Comparison of ENCODE assay signal across 14 cellular contexts in the genomic region with DNA sequence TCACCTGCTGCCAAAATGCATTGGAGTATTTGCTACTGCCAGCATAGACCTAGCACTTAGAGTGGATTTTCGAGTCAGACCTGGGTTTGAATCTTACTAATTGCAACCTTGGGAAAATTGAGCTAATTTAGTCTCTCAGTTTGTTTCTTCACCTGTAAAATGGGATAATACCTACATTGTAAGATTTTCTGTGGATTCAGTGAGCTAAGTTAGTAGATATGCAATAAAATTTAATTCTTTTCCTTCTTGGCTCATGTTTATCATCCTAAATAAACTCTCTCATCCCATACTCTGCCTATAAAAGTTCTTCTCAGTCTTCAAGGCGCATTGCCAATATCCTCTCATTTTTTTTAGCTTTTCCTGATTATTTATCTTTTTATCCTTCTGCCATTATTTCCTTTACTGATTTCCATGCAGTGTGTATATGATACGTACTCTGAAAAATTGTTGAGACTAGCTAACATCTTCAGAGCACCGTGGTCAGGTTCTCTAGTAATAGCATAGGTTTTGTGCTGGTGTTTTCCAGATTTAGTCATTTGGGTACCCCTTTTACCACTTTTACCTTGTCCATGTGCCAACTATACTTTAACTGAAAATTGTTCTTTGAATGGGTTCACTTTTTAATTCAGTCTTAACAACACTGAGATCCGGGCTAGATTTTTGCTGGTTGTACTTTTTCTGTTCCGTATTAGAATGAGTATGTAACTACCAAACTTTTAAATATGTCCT. TPM values are rescaled to one million over a fixed set of nuclear protein-coding genes. Genes with fewer than 3 reads are reported as not detected.
A peak's percentile ranks its signal among the peaks of the same experiment; 100 is the strongest.
DNase-seq lines count a peak whose midpoint lies in the region; ATAC-seq, FAIRE-seq and TF ChIP-seq lines count a peak whose summit lies in the region.
"Had no signal": no experiment of that assay in that cellular context is flagged by ENCODE, and none has a peak within 500 bp of the region (broad histone marks: within the 10 kb centered on the region; RNA-seq: fewer than 3 reads in every experiment).

No MANE protein-coding gene starts in this region.

- intact Hi-C loops in left colon (cut with DNase I, micrococcal nuclease) = no loop called here

- no peak overlapping the region for H3K27ac ChIP-seq in coronary artery
- H3K27ac ChIP-seq: heart left ventricle had no signal

- TF ChIP-seq CTCF in coronary artery (IDR thresholded peaks at IDR 0.05) = no peak

- ATAC-seq in GM21381 (IDR thresholded peaks at IDR 0.05; ENCODE audit: unreplicated experiment) (peak; percentile 50), HG03439 (IDR thresholded peaks at IDR 0.05; ENCODE audit: unreplicated experiment) (peak; percentile 53), left colon (peak; percentile 44)
- ATAC-seq: heart left ventricle; naive thymus-derived CD4-positive, alpha-beta T cell; right cardiac atrium had no signal

- peak; percentile 67 for FAIRE-seq in GM18507 (lab: Jason Lieb, UNC)
- FAIRE-seq: bronchial epithelial cell had no signal

- H3K4me3 ChIP-seq in coronary artery = no peak overlapping the region
- H3K4me3 ChIP-seq: heart left ventricle had no signal

- DNase-seq in GM18507 (ENCODE audit: extremely low spot score, insufficient read length, low read depth) = no peak
- DNase-seq in left colon = no peak
- DNase-seq in coronary artery (ENCODE audit: low spot score) = no peak
- DNase-seq in NCI-H1694 (lab: John Stamatoyannopoulos, UW) = no peak
- DNase-seq in stimulated activated CD4-positive, alpha-beta T cell treated with anti-CD3 and anti-CD28 coated beads, Interleukin-4, amount 100 ng/mL, for 1 hour = no peak
- DNase-seq: activated CD4-positive, CD25-positive, alpha-beta regulatory T cell treated with anti-CD3 and anti-CD28 coated beads, Interleukin-2, amount 50 U/mL, for 72 hours; activated gamma-delta T cell; heart left ventricle; naive thymus-derived CD4-positive, alpha-beta T cell; NCI-H226; right cardiac atrium had no signal

RNA-seq across cellular contexts. Expression of a gene that starts 7.3 kb away (rescaled TPM):
- 10 to 100 TPM; 24.7 to 27.6 TPM for total RNA-seq in left colon

RNA-seq across cellular contexts. Expression of a gene that starts 50.7 kb away (rescaled TPM):
- 10 to 100 TPM; 31.3 to 44.1 TPM for total RNA-seq in left colon
